ENCODE assay signal across 7 cellular contexts in genomic region chr19:5803752-5804515, GRCh38. TPM values are rescaled to one million over a fixed set of nuclear protein-coding genes. Genes with fewer than 3 reads are reported as not detected.
DNase-seq lines count a peak whose midpoint lies in the region; ATAC-seq and TF ChIP-seq lines count a peak whose summit lies in the region.

No MANE protein-coding gene starts in this region.

- H3K4me1 ChIP-seq in left lung = peaks cover 10 to 28% of the 10 kb centered on the region in 2 donors

- H3K36me3 Mint-ChIP-seq in chondrocyte (ENCODE audit: low read depth) = no peaks in the 10 kb centered on the region

- peaks cover 9% of the 10 kb centered on the region for H3K4me1 Mint-ChIP-seq in chondrocyte (ENCODE audit: low read depth)

- peak; percentile 82 for ATAC-seq in GM18502 (IDR thresholded peaks at IDR 0.05; ENCODE audit: poor library complexity, unreplicated experiment)
- ATAC-seq in HG03354 (IDR thresholded peaks at IDR 0.05; ENCODE audit: poor library complexity, severe bottlenecking, unreplicated experiment) = peak; percentile 75
- peak; percentile 97 for ATAC-seq in left lung

- no peak overlapping the region for H3K27ac ChIP-seq in left lung

- H3K27me3 Mint-ChIP-seq in chondrocyte (ENCODE audit: low read depth) = peaks cover 9% of the 10 kb centered on the region

- peak; percentile 94 for TF ChIP-seq CTCF in chondrocyte (IDR thresholded peaks at IDR 0.05)
- TF ChIP-seq CTCF in left lung (IDR thresholded peaks at IDR 0.05) = peak; percentile 80 to 89

- peak overlapping the region; percentile 58 for H3K4me3 Mint-ChIP-seq in chondrocyte (ENCODE audit: unreplicated experiment)

- intact Hi-C loops in left lung (cut with DNase I) = no loop called here

- no peaks in the 10 kb centered on the region for H3K9me3 ChIP-seq in left lung

- peak; percentile 88 for DNase-seq in NCI-H510A (lab: John Stamatoyannopoulos, UW)
- peak; percentile 85 for DNase-seq in activated CD4-positive, alpha-beta T cell treated with anti-CD3 and anti-CD28 coated beads for 1 hour
- peak; percentile 94 for DNase-seq in chondrocyte (ENCODE audit: low spot score)
- peak; percentile 88 to 97 for DNase-seq in left lung
- peak; percentile 92 to 95 for DNase-seq in stimulated activated CD4-positive, alpha-beta T cell treated with anti-CD3 and anti-CD28 coated beads, Interleukin-4, amount 100 ng/mL, for 48 hours (ENCODE audit: low read depth in 2 of 2)

- H3K27me3 ChIP-seq in left lung = peaks cover 13 to 79% of the 10 kb centered on the region in 2 donors

- H3K36me3 ChIP-seq in left lung = no peaks in the 10 kb centered on the region

- H3K9me3 Mint-ChIP-seq in chondrocyte (ENCODE audit: low read depth) = no peaks in the 10 kb centered on the region

- H3K27ac Mint-ChIP-seq in chondrocyte (ENCODE audit: unreplicated experiment) = no peak overlapping the region

- H3K4me3 ChIP-seq in left lung = peak overlapping the region in 1 of 2 donors; percentile 22

RNA-seq across cellular contexts. Expression of gene NRTN, which starts 0.9 kb away (rescaled TPM):
- total RNA-seq in chondrocyte (0.54 to 0.77 TPM in 2 of 3 replicates, not detected in the other), left lung (1 to 10 TPM; 1.5 to 1.6 TPM)

RNA-seq across cellular contexts. Expression of gene DUS3L, which starts 13.0 kb away (rescaled TPM):
- total RNA-seq in chondrocyte (14.8 to 19.4 TPM (median 18.4 TPM) in 3 replicates), left lung (10 to 100 TPM; 15.8 to 38.4 TPM)

RNA-seq across cellular contexts. Expression of gene PRR22, which starts 19.4 kb away (rescaled TPM):
- total RNA-seq in chondrocyte (1.2 to 1.4 TPM (median 1.3 TPM) in 3 replicates), left lung (1 to 10 TPM; 1.7 to 4.5 TPM)

RNA-seq across cellular contexts. Expression of gene FUT6, which starts 35.6 kb away (rescaled TPM):
- total RNA-seq in chondrocyte = not detected in 3 replicates
- total RNA-seq in left lung = under 1 TPM; 0.32 to 0.73 TPM

RNA-seq across cellular contexts. Expression of gene FUT3, which starts 47.3 kb away (rescaled TPM):
- not detected in 3 replicates for total RNA-seq in chondrocyte
- total RNA-seq in left lung = 10 to 100 TPM; 25.2 to 31.4 TPM
